In genomic region chr5:17156463-17156862, GRCh38 we compare ENCODE assay signal across 21 cellular contexts.
DNase-seq lines count a peak whose midpoint lies in the region; ATAC-seq and TF ChIP-seq lines count a peak whose summit lies in the region.
"Had no signal": no experiment of that assay in that cellular context is flagged by ENCODE, and none has a peak within 500 bp of the region (broad histone marks: within the 10 kb centered on the region; RNA-seq: fewer than 3 reads in every experiment).

No MANE protein-coding gene starts in this region.

- TF ChIP-seq CTCF in PC-3 (conservative IDR thresholded peaks at IDR 0.05; ENCODE audit: low read depth, low read length) (no peak), smooth muscle cell (IDR thresholded peaks at IDR 0.05; ENCODE audit: borderline replicate concordance, insufficient read depth, poor library complexity, severe bottlenecking) (no peak), transverse colon (IDR thresholded peaks at IDR 0.05) (no peak), thyroid gland (IDR thresholded peaks at IDR 0.05) (no peak)

- no peaks in the 10 kb centered on the region for H3F3A ChIP-seq in PC-3 (ENCODE audit: low read length, unreplicated experiment)
- H3F3A ChIP-seq in smooth muscle cell (ENCODE audit: low read depth) = peaks cover 11% of the 10 kb centered on the region

- H3K9me2 ChIP-seq in PC-3 (replicated peaks; ENCODE audit: low read length) = no peaks in the 10 kb centered on the region

- H3K36me3 ChIP-seq in PC-3 (ENCODE audit: low read depth, low read length) (no peaks in the 10 kb centered on the region), smooth muscle cell (ENCODE audit: low read depth) (no peaks in the 10 kb centered on the region), transverse colon (no peaks in the 10 kb centered on the region), thyroid gland (no peaks in the 10 kb centered on the region)
- H3K36me3 ChIP-seq: thoracic aorta had no signal

- in situ Hi-C loops in transverse colon (cut with MboI; ENCODE audit: low pct_ligation_motif_present in 1 of 4, low pct_unique_long_range_greater_than_20kb in 1 of 4, low sequenced_read_pairs in 3 of 4) = loop anchor here in 1 of 4 donors (25.0 kb wide), 1 partner anchor 219 kb away; the partner anchor contains the start of gene MYO10

- H3K9me3 ChIP-seq in PC-3 (ENCODE audit: low read length) (no peaks in the 10 kb centered on the region), smooth muscle cell (replicated peaks; ENCODE audit: low read depth) (no peaks in the 10 kb centered on the region), transverse colon (no peaks in the 10 kb centered on the region), thyroid gland (no peaks in the 10 kb centered on the region)
- H3K9me3 ChIP-seq: thoracic aorta had no signal

- ATAC-seq in PC-3 = peak; percentile 70
- ATAC-seq: activated CD8-positive, alpha-beta T cell treated with anti-CD3 and anti-CD28 coated beads, Interleukin-2, amount 10 ng/mL, durations not matched to agents 7 days and 5 days; left cardiac atrium; Right ventricle myocardium inferior; stimulated activated memory B cell treated with anti-CD40 and anti-IgM and Interleukin-4, amounts not matched to agents 10 μg/mL and 1 μg/mL and 100 μg/mL, for 72 hours had no signal

- H3K4me1 ChIP-seq in PC-3 (ENCODE audit: insufficient read depth, low read length) (peaks cover 30% of the 10 kb centered on the region), smooth muscle cell (ENCODE audit: low read depth) (peaks cover 4% of the 10 kb centered on the region), transverse colon (peaks cover 0 to 20% (median 6%) of the 10 kb centered on the region in 4 donors), thyroid gland (no peaks in the 10 kb centered on the region)

- TF ChIP-seq POLR2A in transverse colon (IDR thresholded peaks at IDR 0.05) = no peak
- TF ChIP-seq POLR2A in thyroid gland (IDR thresholded peaks at IDR 0.05) = no peak

- no peak overlapping the region for H3K4me3 ChIP-seq in PC-3 (ENCODE audit: low read length)
- H3K4me3 ChIP-seq in smooth muscle cell = no peak overlapping the region
- H3K4me3 ChIP-seq in transverse colon = no peak overlapping the region
- H3K4me3 ChIP-seq in thyroid gland (replicated peaks in 1 of 3) = no peak overlapping the region
- H3K4me3 ChIP-seq: thoracic aorta had no signal

- H3K27ac ChIP-seq in PC-3 (ENCODE audit: low read length) = no peak overlapping the region
- H3K27ac ChIP-seq in epithelial cell of prostate = peak overlapping the region; percentile 61
- H3K27ac ChIP-seq in smooth muscle cell (ENCODE audit: low read depth) = peak overlapping the region; percentile 85
- no peak overlapping the region for H3K27ac ChIP-seq in transverse colon
- no peak overlapping the region for H3K27ac ChIP-seq in thyroid gland
- H3K27ac ChIP-seq: thoracic aorta had no signal

- CTCF ChIA-PET in PC-3 (lab: Charles Lee) = interaction anchor here (0.5 kb wide), 2 partner anchors 89 to 303 kb away, joined by 5 to 6 read pairs; no protein-coding TSS in a partner anchor

- POLR2A ChIA-PET in PC-3 (lab: Charles Lee; ENCODE audit: unreplicated experiment) = interaction anchor here (0.6 kb wide), 1 partner anchor 220 kb away, joined by 3 read pairs; no protein-coding TSS in a partner anchor

- BruUV-seq in PC-3 (replicated peaks; lab: Mats Ljungman, UMichigan) = no TSS peak

- 0 out of 2 replicates have a peak overlapping the region, but pooled peaks have one; percentile 5 for H3K4me2 ChIP-seq in PC-3 (ENCODE audit: low read length)
- H3K4me2 ChIP-seq in smooth muscle cell = peak overlapping the region; percentile 53

- H3K9ac ChIP-seq in PC-3 (ENCODE audit: low read length) (no peak overlapping the region), smooth muscle cell (ENCODE audit: low read depth) (peak overlapping the region; percentile 22)

- intact Hi-C loops in PC-3 (cut with micrococcal nuclease) = no loop called here
- intact Hi-C loops in transverse colon (cut with DNase I; ENCODE audit: low total_unique reads) = no loop called here
- intact Hi-C loops in thyroid gland (cut with DNase I) = no loop called here

- H4K20me1 ChIP-seq in PC-3 (ENCODE audit: low read length) = no peaks in the 10 kb centered on the region
- H4K20me1 ChIP-seq in smooth muscle cell (ENCODE audit: low read depth) = no peaks in the 10 kb centered on the region

- H2AFZ ChIP-seq in PC-3 (ENCODE audit: low read length) (no peak overlapping the region), smooth muscle cell (ENCODE audit: low read depth) (no peak overlapping the region)

- WGBS in smooth muscle cell (ENCODE audit: low lambda C conversion rate) = 52% methylated on average over 4 of the region's 4 CpGs
- 94 to 100% methylated on average over 1 to 4 of the region's 4 CpGs for WGBS in transverse colon (ENCODE audit: low coverage in 1 of 2), 2 donors
- 89 to 94% methylated on average over 4 of the region's 4 CpGs for WGBS in thyroid gland, 2 donors

- H3K27me3 ChIP-seq in PC-3 (ENCODE audit: low read length) (no peaks in the 10 kb centered on the region), smooth muscle cell (ENCODE audit: low read depth) (no peaks in the 10 kb centered on the region), transverse colon (no peaks in the 10 kb centered on the region), thyroid gland (no peaks in the 10 kb centered on the region)

- no peak for TF ChIP-seq EP300 in transverse colon (IDR thresholded peaks at IDR 0.05; ENCODE audit: low read depth)

- DNase-seq in NCI-H2171 treated with DMSO at 0.1 percent for 48 hours (lab: John Stamatoyannopoulos, UW) (peak; percentile 12), NCI-H2171 (lab: John Stamatoyannopoulos, UW) (no peak), PC-3 (peak; percentile 83), epithelial cell of prostate (ENCODE audit: low read depth, low spot score) (peak; percentile 36), smooth muscle cell (lab: John Stamatoyannopoulos, UW; ENCODE audit: unreplicated experiment) (no peak), transverse colon (no peak), thyroid gland (no peak), foreskin melanocyte (no peak)
- DNase-seq: 8988T; activated CD4-positive, alpha-beta T cell treated with anti-CD3 and anti-CD28 coated beads for 1 hour; activated CD8-positive, alpha-beta T cell treated with anti-CD3 and anti-CD28 coated beads, Interleukin-2, amount 10 ng/mL, durations not matched to agents 7 days and 5 days; activated naive CD4-positive, alpha-beta T cell; amniotic stem cell; caudate nucleus; DMS79 treated with DMSO at 0.1 percent for 48 hours; left cardiac atrium; mesendoderm; small intestine had no signal

- H3K79me2 ChIP-seq in PC-3 (ENCODE audit: low read length) (no peaks in the 10 kb centered on the region), smooth muscle cell (ENCODE audit: low read depth) (no peaks in the 10 kb centered on the region)

Comparison
In these comparisons a context has a peak if more than half of its experiments do, and no peak if none do; other contexts are left out.
1. DNase-seq: peak in NCI-H2171 treated with DMSO at 0.1 percent for 48 hours (single experiment), PC-3 (single experiment) and epithelial cell of prostate (single experiment); none in NCI-H2171 (single experiment), smooth muscle cell (single experiment), transverse colon (single experiment), thyroid gland (0 of 2) and foreskin melanocyte (single experiment).
2. H3K27ac ChIP-seq: peak in epithelial cell of prostate (single experiment) and smooth muscle cell (single experiment); none in PC-3 (single experiment), transverse colon (0 of 4) and thyroid gland (0 of 3).